Comparison of ENCODE assay signal across 18 cellular contexts in genomic region chr15:38557855-38558713, GRCh38. TPM values are rescaled to one million over a fixed set of nuclear protein-coding genes. Genes with fewer than 3 reads are reported as not detected.
A peak's percentile ranks its signal among the peaks of the same experiment; 100 is the strongest.
DNase-seq lines count a peak whose midpoint lies in the region; ATAC-seq, FAIRE-seq and TF ChIP-seq lines count a peak whose summit lies in the region.
"Had no signal": no experiment of that assay in that cellular context is flagged by ENCODE, and none has a peak within 500 bp of the region (broad histone marks: within the 10 kb centered on the region; RNA-seq: fewer than 3 reads in every experiment).

No MANE protein-coding gene starts in this region.

- TF ChIP-seq CTCF in mucosa of descending colon (IDR thresholded peaks at IDR 0.05) = no peak
- TF ChIP-seq CTCF in kidney (IDR thresholded peaks at IDR 0.05; ENCODE audit: borderline replicate concordance, extremely low read depth, insufficient read depth) = no peak

- peak; percentile 40 for DNase-seq in activated naive CD4-positive, alpha-beta T cell treated with anti-CD3 and anti-CD28 coated beads, Interleukin-2, amount 10 ng/mL, durations not matched to agents 7 days and 5 days
- DNase-seq in activated naive CD4-positive, alpha-beta T cell treated with anti-CD3 and anti-CD28 coated beads, Interleukin-2, amount 50 U/mL, for 16 hours = no peak
- DNase-seq in OCI-M1 (lab: John Stamatoyannopoulos, UW) = peak; percentile 5
- peak; percentile 29 for DNase-seq in central memory CD4-positive, alpha-beta T cell
- DNase-seq in stimulated activated naive CD8-positive, alpha-beta T cell treated with anti-CD3 and anti-CD28 coated beads, Interleukin-15, Interleukin-2, amounts not matched to agents 100 U/mL and 50 U/mL, for 24 hours = peak; percentile 33
- no peak for DNase-seq in mucosa of descending colon
- no peak for DNase-seq in kidney
- DNase-seq: activated CD8-positive, alpha-beta memory T cell treated with anti-CD3 and anti-CD28 coated beads, Interleukin-2, amount 50 U/mL, for 4 hours; body of pancreas; DMS153; endodermal cell; NCI-H1105 treated with DMSO at 0.1 percent for 48 hours; NCI-H345; thyroid gland had no signal

- FAIRE-seq in kidney (lab: Jason Lieb, UNC) = no peak
- FAIRE-seq: HTR-8/SVneo, TTC549 had no signal

- H3K9me3 ChIP-seq in mucosa of descending colon (no peaks in the 10 kb centered on the region), kidney (ENCODE audit: control insufficient read depth in 1 of 2, low read length in 2 of 2) (no peaks in the 10 kb centered on the region)
- H3K9me3 ChIP-seq: body of pancreas, SJSA1, thyroid gland had no signal

- H3K4me1 Mint-ChIP-seq in activated naive CD4-positive, alpha-beta T cell treated with anti-CD3 and anti-CD28 coated beads, Interleukin-2, amount 10 ng/mL, durations not matched to agents 7 days and 5 days = peaks cover 93% of the 10 kb centered on the region

- no peak for ATAC-seq in stimulated activated naive CD8-positive, alpha-beta T cell treated with anti-CD3 and anti-CD28 coated beads, Interleukin-15, Interleukin-2, amounts not matched to agents 100 U/mL and 50 U/mL, for 24 hours
- ATAC-seq in mucosa of descending colon = no peak
- no peak for ATAC-seq in HG03097 (IDR thresholded peaks at IDR 0.05; ENCODE audit: low FRiP score, unreplicated experiment)
- ATAC-seq: body of pancreas had no signal

- no peak overlapping the region for H3K27ac ChIP-seq in kidney (ENCODE audit: low read depth in 2 of 2, low read length in 2 of 2)
- H3K27ac ChIP-seq: body of pancreas, SJSA1, thyroid gland had no signal

- no peaks in the 10 kb centered on the region for H3K27me3 Mint-ChIP-seq in activated naive CD4-positive, alpha-beta T cell treated with anti-CD3 and anti-CD28 coated beads, Interleukin-2, amount 10 ng/mL, durations not matched to agents 7 days and 5 days

- H3K9ac ChIP-seq in kidney (ENCODE audit: low read length in 2 of 2) = no peak overlapping the region

- intact Hi-C loops in mucosa of descending colon (cut with DNase I, micrococcal nuclease) (no loop called here), kidney (cut with DNase I) (no loop called here)

- H3K4me3 ChIP-seq in mucosa of descending colon = no peak overlapping the region
- peak overlapping the region in 1 of 2 donors; percentile 43 for H3K4me3 ChIP-seq in kidney (ENCODE audit: low read length in 2 of 2)
- H3K4me3 ChIP-seq: body of pancreas, SJSA1, thyroid gland had no signal

- peak overlapping the region; percentile 77 for H3K4me3 Mint-ChIP-seq in activated naive CD4-positive, alpha-beta T cell treated with anti-CD3 and anti-CD28 coated beads, Interleukin-2, amount 10 ng/mL, durations not matched to agents 7 days and 5 days
- H3K4me3 Mint-ChIP-seq: endodermal cell had no signal

- CTCF ChIA-PET in activated naive CD4-positive, alpha-beta T cell treated with anti-CD3 and anti-CD28 coated beads, Interleukin-2, amount 10 ng/mL, durations not matched to agents 7 days and 5 days (lab: Charles Lee) = interaction anchor here (1.3 to 11.1 kb wide), 2 partner anchors 129 to 139 kb away, joined by 4 to 341 read pairs; no protein-coding TSS in a partner anchor

- peak overlapping the region; percentile 96 for H3K27ac Mint-ChIP-seq in activated naive CD4-positive, alpha-beta T cell treated with anti-CD3 and anti-CD28 coated beads, Interleukin-2, amount 10 ng/mL, durations not matched to agents 7 days and 5 days
- H3K27ac Mint-ChIP-seq: endodermal cell had no signal

- no peaks in the 10 kb centered on the region for H3K9me3 Mint-ChIP-seq in activated naive CD4-positive, alpha-beta T cell treated with anti-CD3 and anti-CD28 coated beads, Interleukin-2, amount 10 ng/mL, durations not matched to agents 7 days and 5 days
- H3K9me3 Mint-ChIP-seq: endodermal cell had no signal

- H3K4me1 ChIP-seq in mucosa of descending colon (ENCODE audit: low read depth) = no peaks in the 10 kb centered on the region
- H3K4me1 ChIP-seq in kidney (ENCODE audit: control insufficient read depth in 1 of 2, insufficient read depth in 1 of 2, low read depth in 1 of 2, low read length in 2 of 2) = peaks cover 13 to 22% of the 10 kb centered on the region in 2 donors
- H3K4me1 ChIP-seq: body of pancreas, SJSA1, thyroid gland had no signal

- H3K36me3 Mint-ChIP-seq in activated naive CD4-positive, alpha-beta T cell treated with anti-CD3 and anti-CD28 coated beads, Interleukin-2, amount 10 ng/mL, durations not matched to agents 7 days and 5 days = peaks cover 90% of the 10 kb centered on the region

- H3K36me3 ChIP-seq in mucosa of descending colon (ENCODE audit: low read depth) (no peaks in the 10 kb centered on the region), kidney (ENCODE audit: control insufficient read depth in 1 of 2, insufficient read depth in 2 of 2, low read length in 2 of 2) (no peaks in the 10 kb centered on the region)
- H3K36me3 ChIP-seq: SJSA1, thyroid gland had no signal

RNA-seq across cellular contexts. Expression of gene RASGRP1, which starts 6.5 kb away (rescaled TPM):
- total RNA-seq in mucosa of descending colon (1 to 10 TPM; 1.2 to 2.6 (median 2.6) TPM), kidney (12.5 TPM)
- 3.4 TPM for polyA plus RNA-seq in kidney (ENCODE audit: insufficient read depth, low read depth, low replicate concordance)
- total RNA-seq: SJSA1 had no signal

Comparison
In these comparisons a context has a peak if more than half of its experiments do, and no peak if none do; other contexts are left out.
1. DNase-seq: peak in activated naive CD4-positive, alpha-beta T cell treated with anti-CD3 and anti-CD28 coated beads, Interleukin-2, amount 10 ng/mL, durations not matched to agents 7 days and 5 days (single experiment), OCI-M1 (single experiment), central memory CD4-positive, alpha-beta T cell (single experiment) and stimulated activated naive CD8-positive, alpha-beta T cell treated with anti-CD3 and anti-CD28 coated beads, Interleukin-15, Interleukin-2, amounts not matched to agents 100 U/mL and 50 U/mL, for 24 hours (single experiment); none in activated naive CD4-positive, alpha-beta T cell treated with anti-CD3 and anti-CD28 coated beads, Interleukin-2, amount 50 U/mL, for 16 hours (single experiment), mucosa of descending colon (0 of 3) and kidney (single experiment).